Comparison of ENCODE assay signal across 6 cellular contexts in the genomic region with DNA sequence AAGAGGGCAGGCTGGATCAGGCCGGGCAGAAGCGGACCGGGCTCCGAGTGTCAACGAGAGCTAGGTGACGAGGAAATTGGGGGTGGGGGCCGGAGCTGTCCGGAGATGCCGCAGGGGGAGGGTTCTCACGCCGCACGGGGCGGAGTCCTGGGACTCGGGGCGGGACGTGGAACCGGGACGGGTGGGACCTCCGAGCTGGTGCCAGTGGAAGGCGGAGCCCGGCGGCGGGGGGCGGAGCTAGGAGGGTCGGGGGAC. TPM values are rescaled to one million over a fixed set of nuclear protein-coding genes. Genes with fewer than 3 reads are reported as not detected.
DNase-seq lines count a peak whose midpoint lies in the region; ATAC-seq and TF ChIP-seq lines count a peak whose summit lies in the region.

No MANE protein-coding gene starts in this region.

- in situ Hi-C loops in mammary epithelial cell (cut with MboI; ENCODE audit: low sequenced_read_pairs in 2 of 2): no loop called here

- no peaks in the 10 kb centered on the region for H3K27me3 ChIP-seq in mammary epithelial cell (ENCODE audit: insufficient read depth, low read length)
- peaks cover 6% of the 10 kb centered on the region for H3K27me3 ChIP-seq in neutrophil

- H3K36me3 ChIP-seq in mammary epithelial cell (ENCODE audit: insufficient read depth, low read length) (peaks cover 15% of the 10 kb centered on the region), neutrophil (no peaks in the 10 kb centered on the region)

- no peak for TF ChIP-seq CTCF in mammary epithelial cell (conservative IDR thresholded peaks at IDR 0.05 in 1 of 2, IDR thresholded peaks at IDR 0.05 in 1 of 2; ENCODE audit: extremely low read depth in 1 of 2, insufficient read depth in 1 of 2, low read depth in 1 of 2, low read length in 2 of 2)
- TF ChIP-seq CTCF in neutrophil (IDR thresholded peaks at IDR 0.05): no peak

- H4K20me1 ChIP-seq in mammary epithelial cell (ENCODE audit: insufficient read depth, low read length): no peaks in the 10 kb centered on the region

- H3K4me3 ChIP-seq in mammary epithelial cell (replicated peaks in 1 of 3; ENCODE audit: insufficient read depth in 1 of 3, low read depth in 2 of 3, low read length in 3 of 3): peak overlapping the region; percentile 48 to 92 (median 59)
- H3K4me3 ChIP-seq in neutrophil (ENCODE audit: low read depth in 1 of 2, low read length in 1 of 2): peak overlapping the region; percentile 89 to 95

- no peaks in the 10 kb centered on the region for H3K9me3 ChIP-seq in mammary epithelial cell (replicated peaks; ENCODE audit: insufficient read depth, low read length)
- no peaks in the 10 kb centered on the region for H3K9me3 ChIP-seq in neutrophil

- peak overlapping the region; percentile 83 for H2AFZ ChIP-seq in mammary epithelial cell (ENCODE audit: low read depth, low read length)

- H3K79me2 ChIP-seq in mammary epithelial cell (ENCODE audit: insufficient read depth, low read length): peaks cover 46% of the 10 kb centered on the region

- dilution Hi-C loops in mammary epithelial cell (cut with HindIII; ENCODE audit: low sequenced_read_pairs): no loop called here

- intact Hi-C loops in mammary epithelial cell (cut with micrococcal nuclease): no loop called here

- CTCF ChIA-PET in mammary epithelial cell (lab: Charles Lee; ENCODE audit: low non-redundant PET): interaction anchor here (0.7 kb wide), 1 partner anchor 63 kb away, joined by 6 read pairs; no protein-coding TSS in a partner anchor

- no CpG with 5 or more reads among the region's 25 CpGs for WGBS in mammary epithelial cell (ENCODE audit: low coverage, missing lambda C conversion rate)

- peak overlapping the region; percentile 91 for H3K4me2 ChIP-seq in mammary epithelial cell (ENCODE audit: insufficient read depth, low read depth, low read length)

- ATAC-seq in HG02973 (IDR thresholded peaks at IDR 0.05; ENCODE audit: unreplicated experiment) (peak; percentile 51), GM21526 (IDR thresholded peaks at IDR 0.05; ENCODE audit: low FRiP score, unreplicated experiment) (no peak)

- H3K4me1 ChIP-seq in mammary epithelial cell (ENCODE audit: insufficient read depth, low read length) (peaks cover 41% of the 10 kb centered on the region), neutrophil (ENCODE audit: control insufficient read depth in 1 of 2, insufficient read depth in 1 of 2, low read depth in 1 of 2, low read length in 1 of 2) (peaks cover 64 to 73% of the 10 kb centered on the region in 2 experiments)

- BruUV-seq in mammary epithelial cell (replicated peaks; lab: Mats Ljungman, UMichigan): no TSS peak

- H3K27ac ChIP-seq in mammary epithelial cell (ENCODE audit: insufficient read depth, low read depth, low read length) (peak overlapping the region; percentile 95), neutrophil (peak overlapping the region; percentile 96)

- DNase-seq in mammary epithelial cell: peak; percentile 99
- DNase-seq in stimulated activated naive CD4-positive, alpha-beta T cell (lab: John Stamatoyannopoulos, UW): no peak
- DNase-seq in activated CD8-positive, alpha-beta memory T cell treated with anti-CD3 and anti-CD28 coated beads, Interleukin-2, amount 50 U/mL, for 48 hours: no peak

- H3K9ac ChIP-seq in mammary epithelial cell (ENCODE audit: insufficient read depth, low read length): peak overlapping the region; percentile 57

RNA-seq across cellular contexts. Expression of gene FKBP2, which starts 0.2 kb away (rescaled TPM):
- total RNA-seq in mammary epithelial cell: 10 to 100 TPM; 15.5 to 59.6 TPM
- polyA plus RNA-seq in mammary epithelial cell: 55.7 TPM
- 56.6 TPM for polyA minus RNA-seq in mammary epithelial cell

RNA-seq across cellular contexts. Expression of gene PPP1R14B, which starts 5.6 kb away (rescaled TPM):
- total RNA-seq in mammary epithelial cell: 100 to 1,000 TPM; 118 to 362 TPM
- 265 TPM for polyA plus RNA-seq in mammary epithelial cell
- 190 TPM for polyA minus RNA-seq in mammary epithelial cell

RNA-seq across cellular contexts. Expression of gene VEGFB, which starts 6.7 kb away (rescaled TPM):
- 10 to 100 TPM; 13.0 to 82.7 TPM for total RNA-seq in mammary epithelial cell
- 20.4 TPM for polyA plus RNA-seq in mammary epithelial cell
- 69.9 TPM for polyA minus RNA-seq in mammary epithelial cell

RNA-seq across cellular contexts. Expression of gene PLCB3, which starts 10.2 kb away (rescaled TPM):
- 10 to 100 TPM; 48.5 to 67.9 TPM for total RNA-seq in mammary epithelial cell
- 42.2 TPM for polyA plus RNA-seq in mammary epithelial cell
- polyA minus RNA-seq in mammary epithelial cell: 78.5 TPM

RNA-seq across cellular contexts. Expression of gene DNAJC4, which starts 10.8 kb away (rescaled TPM):
- 10 to 100 TPM; 10.2 to 15.6 TPM for total RNA-seq in mammary epithelial cell
- polyA plus RNA-seq in mammary epithelial cell: 10.9 TPM
- 3.1 TPM for polyA minus RNA-seq in mammary epithelial cell
